In genomic region chr4:165610679-165611551, GRCh38 we compare ENCODE assay signal across 1 cellular context.
TF ChIP-seq lines count a peak whose summit lies in the region.

No MANE protein-coding gene starts in this region.

TF ChIP-seq in H1, 55 proteins besides CTCF, POLR2A, EP300 and RAD21:
- TF ChIP-seq USF2 (IDR thresholded peaks at IDR 0.05; ENCODE audit: low read length) (no peak), BCL11A (IDR thresholded peaks at IDR 0.05; ENCODE audit: low read depth in 2 of 2, low read length in 2 of 2) (no peak), GTF2F1 (IDR thresholded peaks at IDR 0.05; ENCODE audit: borderline replicate concordance, low read depth, low read length) (no peak), EZH2 (IDR thresholded peaks at IDR 0.05; ENCODE audit: low read depth, low read length, severe bottlenecking) (no peak), SIN3A (conservative IDR thresholded peaks at IDR 0.05 in 1 of 2, IDR thresholded peaks at IDR 0.05 in 1 of 2; ENCODE audit: low read depth in 1 of 2, low read length in 2 of 2) (no peak), CBX5 (IDR thresholded peaks at IDR 0.05; ENCODE audit: low read depth, low read length) (no peak), BRCA1 (IDR thresholded peaks at IDR 0.05; ENCODE audit: low read depth, low read length) (no peak), TEAD4 (IDR thresholded peaks at IDR 0.05; ENCODE audit: low read depth, low read length) (no peak), GABPA (IDR thresholded peaks at IDR 0.05; ENCODE audit: borderline replicate concordance, insufficient read depth, low read length) (no peak), ASH2L (IDR thresholded peaks at IDR 0.05; ENCODE audit: low read length) (no peak)
- TF ChIP-seq, protein P1, sequence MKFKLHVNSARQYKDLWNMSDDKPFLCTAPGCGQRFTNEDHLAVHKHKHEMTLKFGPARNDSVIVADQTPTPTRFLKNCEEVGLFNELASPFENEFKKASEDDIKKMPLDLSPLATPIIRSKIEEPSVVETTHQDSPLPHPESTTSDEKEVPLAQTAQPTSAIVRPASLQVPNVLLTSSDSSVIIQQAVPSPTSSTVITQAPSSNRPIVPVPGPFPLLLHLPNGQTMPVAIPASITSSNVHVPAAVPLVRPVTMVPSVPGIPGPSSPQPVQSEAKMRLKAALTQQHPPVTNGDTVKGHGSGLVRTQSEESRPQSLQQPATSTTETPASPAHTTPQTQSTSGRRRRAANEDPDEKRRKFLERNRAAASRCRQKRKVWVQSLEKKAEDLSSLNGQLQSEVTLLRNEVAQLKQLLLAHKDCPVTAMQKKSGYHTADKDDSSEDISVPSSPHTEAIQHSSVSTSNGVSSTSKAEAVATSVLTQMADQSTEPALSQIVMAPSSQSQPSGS (IDR thresholded peaks at IDR 0.05; ENCODE audit: low read length): no peak
- TF ChIP-seq, protein P2, sequence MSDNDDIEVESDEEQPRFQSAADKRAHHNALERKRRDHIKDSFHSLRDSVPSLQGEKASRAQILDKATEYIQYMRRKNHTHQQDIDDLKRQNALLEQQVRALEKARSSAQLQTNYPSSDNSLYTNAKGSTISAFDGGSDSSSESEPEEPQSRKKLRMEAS (IDR thresholded peaks at IDR 0.05): no peak
